25 cellular contexts compared by ENCODE assay signal in genomic region chr13:106550570-106551135, GRCh38. TPM values are rescaled to one million over a fixed set of nuclear protein-coding genes. Genes with fewer than 3 reads are reported as not detected.
DNase-seq lines count a peak whose midpoint lies in the region; ATAC-seq and TF ChIP-seq lines count a peak whose summit lies in the region.
"Had no signal": no experiment of that assay in that cellular context is flagged by ENCODE, and none has a peak within 500 bp of the region (broad histone marks: within the 10 kb centered on the region; RNA-seq: fewer than 3 reads in every experiment).

No MANE protein-coding gene starts in this region.

- WGBS in trophoblast cell (ENCODE audit: extremely low coverage, insufficient coverage, insufficient read length): no CpG with 5 or more reads among the region's 4 CpGs

- H4K12ac ChIP-seq in trophoblast cell (ENCODE audit: low read depth, low read length): no peak overlapping the region

- no peak overlapping the region for H2BK120ac ChIP-seq in trophoblast cell (ENCODE audit: insufficient read depth, low read length, poor library complexity)

- H3K4me3 ChIP-seq in LNCaP clone FGC (ENCODE audit: low read depth, low read length) (no peak overlapping the region), fibroblast of the aortic adventitia (ENCODE audit: low read depth, low read length) (no peak overlapping the region), trophoblast cell (ENCODE audit: low read depth, low read length) (no peak overlapping the region)
- no peak overlapping the region for H3K4me3 ChIP-seq in CD8-positive, alpha-beta T cell (ENCODE audit: low read depth, low read length)
- H3K4me3 ChIP-seq: cardiac muscle cell, testis, vagina had no signal

- H3K4me3 Mint-ChIP-seq in activated naive CD4-positive, alpha-beta T cell treated with anti-CD3 and anti-CD28 coated beads, Interleukin-2, amount 10 ng/mL, durations not matched to agents 7 days and 5 days: no peak overlapping the region
- no peak overlapping the region for H3K4me3 Mint-ChIP-seq in CD8-positive, alpha-beta T cell
- H3K4me3 Mint-ChIP-seq: H9 had no signal

- peak overlapping the region; percentile 43 for H3K27ac Mint-ChIP-seq in activated naive CD4-positive, alpha-beta T cell treated with anti-CD3 and anti-CD28 coated beads, Interleukin-2, amount 10 ng/mL, durations not matched to agents 7 days and 5 days
- no peak overlapping the region for H3K27ac Mint-ChIP-seq in CD8-positive, alpha-beta T cell

- CTCF ChIA-PET in activated naive CD4-positive, alpha-beta T cell treated with anti-CD3 and anti-CD28 coated beads, Interleukin-2, amount 10 ng/mL, durations not matched to agents 7 days and 5 days (lab: Charles Lee): no interaction called here
- CTCF ChIA-PET in CD8-positive, alpha-beta T cell (lab: Charles Lee): interaction anchor here (1.4 kb wide), 1 partner anchor 15 kb away, joined by 3 read pairs; no protein-coding TSS in a partner anchor

- H3K14ac ChIP-seq in trophoblast cell (ENCODE audit: low read length): no peak overlapping the region

- no peak for DNase-seq in activated naive CD4-positive, alpha-beta T cell treated with anti-CD3 and anti-CD28 coated beads, Interleukin-2, amount 10 ng/mL, durations not matched to agents 7 days and 5 days
- no peak for DNase-seq in activated naive CD4-positive, alpha-beta T cell treated with anti-CD3 and anti-CD28 coated beads, Interleukin-2, amount 50 U/mL, for 16 hours
- peak; percentile 91 for DNase-seq in LNCaP clone FGC (ENCODE audit: low read depth)
- DNase-seq in fibroblast of the aortic adventitia (ENCODE audit: low read depth): peak; percentile 16
- DNase-seq in trophoblast cell: no peak
- DNase-seq in CD8-positive, alpha-beta T cell: no peak
- DNase-seq: activated CD8-positive, alpha-beta memory T cell treated with anti-CD3 and anti-CD28 coated beads, Interleukin-2, amount 50 U/mL, for 4 hours; activated effector memory CD4-positive, alpha-beta T cell treated with anti-CD3 and anti-CD28 coated beads, Interleukin-2, amount 50 U/mL, for 16 hours; Caco-2; dermis blood vessel endothelial cell; DMS79 treated with DMSO at 0.1 percent for 48 hours; H9; NCI-H1092 treated with DMSO at 0.1 percent for 48 hours; NCI-H1930; occipital lobe; RPMI8226; SK-N-SH; stimulated activated CD4-positive, alpha-beta T cell treated with anti-CD3 and anti-CD28 coated beads, Interleukin-2, amount 100 ng/mL, for 48 hours; stimulated activated naive CD4-positive, alpha-beta T cell; testis had no signal

- no peak overlapping the region for H3K23ac ChIP-seq in trophoblast cell (ENCODE audit: low read length)

- no peak overlapping the region for H3K4me2 ChIP-seq in trophoblast cell (ENCODE audit: low read length)
- H3K4me2 ChIP-seq: SK-N-SH had no signal

- no peaks in the 10 kb centered on the region for H3K27me3 ChIP-seq in trophoblast cell (ENCODE audit: insufficient read depth, low read length)
- H3K27me3 ChIP-seq in CD8-positive, alpha-beta T cell (ENCODE audit: insufficient read depth, low read length): no peaks in the 10 kb centered on the region
- H3K27me3 ChIP-seq: cardiac muscle cell, testis, vagina had no signal

- H3K4ac ChIP-seq in trophoblast cell (ENCODE audit: low read depth, low read length): peak overlapping the region; percentile 14

- no peak overlapping the region for H2AFZ ChIP-seq in trophoblast cell (ENCODE audit: insufficient read depth, low read length, poor library complexity)

- no peak overlapping the region for H2BK5ac ChIP-seq in trophoblast cell (ENCODE audit: low read depth, low read length, poor library complexity)

- no peak for TF ChIP-seq CTCF in LNCaP clone FGC (IDR thresholded peaks at IDR 0.05; ENCODE audit: control insufficient read depth, extremely low read depth, insufficient read depth)
- no peak for TF ChIP-seq CTCF in fibroblast of the aortic adventitia (IDR thresholded peaks at IDR 0.05; ENCODE audit: insufficient read depth, low read length)
- no peak for TF ChIP-seq CTCF in CD8-positive, alpha-beta T cell (IDR thresholded peaks at IDR 0.05)

- no peaks in the 10 kb centered on the region for H3K4me1 ChIP-seq in trophoblast cell (ENCODE audit: control insufficient read depth in 1 of 2, insufficient read depth in 2 of 2, low read length in 2 of 2)
- no peaks in the 10 kb centered on the region for H3K4me1 ChIP-seq in CD8-positive, alpha-beta T cell (ENCODE audit: insufficient read depth, low read length)
- H3K4me1 ChIP-seq: Caco-2, testis had no signal

- peaks cover 2% of the 10 kb centered on the region for H3K4me1 Mint-ChIP-seq in activated naive CD4-positive, alpha-beta T cell treated with anti-CD3 and anti-CD28 coated beads, Interleukin-2, amount 10 ng/mL, durations not matched to agents 7 days and 5 days
- H3K4me1 Mint-ChIP-seq in CD8-positive, alpha-beta T cell (ENCODE audit: low read depth): peaks cover 51% of the 10 kb centered on the region
- H3K4me1 Mint-ChIP-seq: H9 had no signal

- H3K27ac ChIP-seq in trophoblast cell (ENCODE audit: low read depth, low read length): no peak overlapping the region
- no peak overlapping the region for H3K27ac ChIP-seq in CD8-positive, alpha-beta T cell (ENCODE audit: low read depth, low read length)
- H3K27ac ChIP-seq: cardiac muscle cell, HL-60, testis, vagina had no signal

- no peaks in the 10 kb centered on the region for H3K27me3 Mint-ChIP-seq in activated naive CD4-positive, alpha-beta T cell treated with anti-CD3 and anti-CD28 coated beads, Interleukin-2, amount 10 ng/mL, durations not matched to agents 7 days and 5 days
- no peaks in the 10 kb centered on the region for H3K27me3 Mint-ChIP-seq in CD8-positive, alpha-beta T cell (ENCODE audit: low read depth)

- H2AK5ac ChIP-seq in trophoblast cell (ENCODE audit: low read length): no peak overlapping the region

- H3K9me3 Mint-ChIP-seq in activated naive CD4-positive, alpha-beta T cell treated with anti-CD3 and anti-CD28 coated beads, Interleukin-2, amount 10 ng/mL, durations not matched to agents 7 days and 5 days: no peaks in the 10 kb centered on the region
- no peaks in the 10 kb centered on the region for H3K9me3 Mint-ChIP-seq in CD8-positive, alpha-beta T cell
- H3K9me3 Mint-ChIP-seq: H9 had no signal

- H3K79me2 ChIP-seq in trophoblast cell (ENCODE audit: control insufficient read depth, insufficient read depth, low read length, poor library complexity): peaks cover 3% of the 10 kb centered on the region

- no peak overlapping the region for H2BK12ac ChIP-seq in trophoblast cell (ENCODE audit: low read length)

- intact Hi-C loops in CD8-positive, alpha-beta T cell (cut with DNase I, micrococcal nuclease): loop anchor here in 1 of 2 experiments (2.0 kb wide), 1 partner anchor 14 kb away; no protein-coding TSS in a partner anchor

- H3K18ac ChIP-seq in trophoblast cell (ENCODE audit: low read length): no peak overlapping the region

- H3K79me1 ChIP-seq in trophoblast cell (ENCODE audit: low read length): no peaks in the 10 kb centered on the region

- no peak overlapping the region for H3K9ac ChIP-seq in trophoblast cell (ENCODE audit: low read length)
- H3K9ac ChIP-seq: SK-N-SH had no signal

- H3K36me3 Mint-ChIP-seq in activated naive CD4-positive, alpha-beta T cell treated with anti-CD3 and anti-CD28 coated beads, Interleukin-2, amount 10 ng/mL, durations not matched to agents 7 days and 5 days: peaks cover 44% of the 10 kb centered on the region
- H3K36me3 Mint-ChIP-seq in CD8-positive, alpha-beta T cell: peaks cover 68% of the 10 kb centered on the region

- peaks cover 8 to 12% of the 10 kb centered on the region in 2 experiments for H3K36me3 ChIP-seq in trophoblast cell (ENCODE audit: control insufficient read depth in 1 of 2, insufficient read depth in 2 of 2, low read length in 2 of 2)
- H3K36me3 ChIP-seq in CD8-positive, alpha-beta T cell (ENCODE audit: insufficient read depth, low read length): peaks cover 31% of the 10 kb centered on the region

- no peak overlapping the region for H4K91ac ChIP-seq in trophoblast cell (ENCODE audit: low read depth, low read length)

- no peak for ATAC-seq in activated CD4-positive, CD25-positive, alpha-beta regulatory T cell treated with anti-CD3 and anti-CD28 coated beads, Interleukin-2, amount 50 U/mL, for 24 hours
- no peak for ATAC-seq in CD8-positive, alpha-beta T cell
- ATAC-seq in GM18858 (IDR thresholded peaks at IDR 0.05; ENCODE audit: unreplicated experiment): no peak

- no peak overlapping the region for H4K8ac ChIP-seq in trophoblast cell (ENCODE audit: low read depth, low read length)

- POLR2A ChIA-PET in CD8-positive, alpha-beta T cell (lab: Charles Lee): interaction anchor here (0.8 kb wide), 1 partner anchor 17 kb away, joined by 3 read pairs; the partner anchor contains the start of gene ARGLU1

- no peaks in the 10 kb centered on the region for H3K9me3 ChIP-seq in trophoblast cell (ENCODE audit: insufficient read depth, low read depth, low read length)
- no peaks in the 10 kb centered on the region for H3K9me3 ChIP-seq in CD8-positive, alpha-beta T cell (ENCODE audit: low read length)
- H3K9me3 ChIP-seq: Caco-2, SK-N-SH, testis, vagina had no signal

RNA-seq across cellular contexts. Expression of gene EFNB2, which starts 15.2 kb away (rescaled TPM):
- total RNA-seq in fibroblast of the aortic adventitia (ENCODE audit: low replicate concordance): 3.4 and 5.5 TPM in 2 replicates
- 67.0 and 70.6 TPM in 2 replicates for polyA plus RNA-seq in trophoblast cell (2013)
- under 1 TPM; 0.57 to 0.61 TPM for total RNA-seq in CD8-positive, alpha-beta T cell

RNA-seq across cellular contexts. Expression of gene ARGLU1, which starts 17.3 kb away (rescaled TPM):
- total RNA-seq in fibroblast of the aortic adventitia (ENCODE audit: low replicate concordance): 41.8 and 64.1 TPM in 2 replicates
- 92.8 and 95.6 TPM in 2 replicates for polyA plus RNA-seq in trophoblast cell (2013)
- total RNA-seq in CD8-positive, alpha-beta T cell: 100 to 1,000 TPM; 130 to 145 TPM

Comparison
In these comparisons a context has a peak if more than half of its experiments do, and no peak if none do; other contexts are left out.
1. DNase-seq: peak in LNCaP clone FGC (single experiment) and fibroblast of the aortic adventitia (single experiment); none in activated naive CD4-positive, alpha-beta T cell treated with anti-CD3 and anti-CD28 coated beads, Interleukin-2, amount 10 ng/mL, durations not matched to agents 7 days and 5 days (single experiment), activated naive CD4-positive, alpha-beta T cell treated with anti-CD3 and anti-CD28 coated beads, Interleukin-2, amount 50 U/mL, for 16 hours (single experiment), trophoblast cell (0 of 2) and CD8-positive, alpha-beta T cell (0 of 7).